Comparison of ENCODE assay signal across 8 cellular contexts in the genomic region with DNA sequence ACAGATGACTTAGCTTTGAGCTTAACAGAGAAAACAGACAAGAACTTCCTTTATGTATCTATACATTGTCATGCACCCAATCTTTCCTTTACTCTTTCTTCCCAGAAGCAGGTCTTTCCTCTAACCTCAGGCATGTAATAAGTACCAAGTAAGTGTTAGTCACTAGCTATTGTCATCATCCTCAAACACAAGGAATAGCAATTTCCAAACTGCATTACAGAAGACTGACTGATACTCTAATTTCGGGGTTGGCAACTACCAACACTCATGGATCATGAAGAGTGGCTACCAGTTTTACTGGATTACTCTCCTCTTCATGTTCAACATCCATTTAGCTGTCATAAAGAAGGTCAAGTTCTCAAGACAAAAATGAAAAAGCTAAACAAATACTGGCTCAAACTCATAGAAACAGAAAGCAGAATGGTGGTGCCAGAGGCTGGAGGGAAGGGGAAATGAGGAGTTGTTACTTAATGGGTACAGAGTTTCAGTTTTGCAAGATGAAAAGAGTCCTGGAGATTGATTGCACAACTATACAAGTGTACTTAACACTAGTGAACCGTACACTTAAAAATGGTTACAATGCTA.
A peak's percentile ranks its signal among the peaks of the same experiment; 100 is the strongest.
DNase-seq lines count a peak whose midpoint lies in the region; ATAC-seq, FAIRE-seq and TF ChIP-seq lines count a peak whose summit lies in the region.

No MANE protein-coding gene starts in this region.

- intact Hi-C loops in CD8-positive, alpha-beta T cell (cut with DNase I, micrococcal nuclease), result loop anchor here in 1 of 2 experiments (5.0 kb wide), 1 partner anchor 76 kb away; no protein-coding TSS in a partner anchor

- no peak overlapping the region for H3K4me3 ChIP-seq in CD8-positive, alpha-beta T cell (ENCODE audit: low read depth, low read length)
- H3K4me3 ChIP-seq in brain microvascular endothelial cell (ENCODE audit: low read depth, low read length), result no peak overlapping the region
- peak overlapping the region in 1 of 2 donors; percentile 5 for H3K4me3 ChIP-seq in muscle layer of duodenum (ENCODE audit: low read depth in 1 of 2, low read length in 2 of 2)

- no peak for DNase-seq in CD8-positive, alpha-beta T cell
- peak; percentile 8 for DNase-seq in NCI-H2227 (lab: John Stamatoyannopoulos, UW; ENCODE audit: unreplicated experiment)
- DNase-seq in brain microvascular endothelial cell, result peak; percentile 49
- no peak for DNase-seq in urothelium cell line (ENCODE audit: low spot score)
- DNase-seq in NCI-H1436 (lab: John Stamatoyannopoulos, UW), result no peak

- in situ Hi-C loops in brain microvascular endothelial cell (cut with HindIII; ENCODE audit: low pct_ligation_motif_present, low sequenced_read_pairs), result no loop called here

- no peaks in the 10 kb centered on the region for H3K9me3 ChIP-seq in CD8-positive, alpha-beta T cell (ENCODE audit: low read length)
- no peaks in the 10 kb centered on the region for H3K9me3 ChIP-seq in muscle layer of duodenum (ENCODE audit: control insufficient read depth in 1 of 2, low read length in 2 of 2)

- CTCF ChIA-PET in CD8-positive, alpha-beta T cell (lab: Charles Lee), result interaction anchor here (1.0 kb wide), 1 partner anchor 120 kb away, joined by 3 read pairs; no protein-coding TSS in a partner anchor

- no peak overlapping the region for H3K27ac ChIP-seq in CD8-positive, alpha-beta T cell (ENCODE audit: low read depth, low read length)
- H3K27ac ChIP-seq in brain microvascular endothelial cell (peak overlapping the region; percentile 41), muscle layer of duodenum (ENCODE audit: low read length) (peak overlapping the region; percentile 50)

- POLR2A ChIA-PET in CD8-positive, alpha-beta T cell (lab: Charles Lee), result no interaction called here

- no peaks in the 10 kb centered on the region for H3K27me3 ChIP-seq in CD8-positive, alpha-beta T cell (ENCODE audit: insufficient read depth, low read length)
- H3K27me3 ChIP-seq in brain microvascular endothelial cell (replicated peaks) (no peaks in the 10 kb centered on the region), muscle layer of duodenum (ENCODE audit: low read depth, low read length) (no peaks in the 10 kb centered on the region)

- no peaks in the 10 kb centered on the region for H3K36me3 ChIP-seq in CD8-positive, alpha-beta T cell (ENCODE audit: insufficient read depth, low read length)
- H3K36me3 ChIP-seq in brain microvascular endothelial cell (replicated peaks) (no peaks in the 10 kb centered on the region), muscle layer of duodenum (ENCODE audit: control insufficient read depth in 1 of 2, insufficient read depth in 2 of 2, low read length in 2 of 2) (no peaks in the 10 kb centered on the region)

- H3K27ac Mint-ChIP-seq in CD8-positive, alpha-beta T cell, result peak overlapping the region; percentile 3

- TF ChIP-seq CTCF in CD8-positive, alpha-beta T cell (IDR thresholded peaks at IDR 0.05), result no peak
- TF ChIP-seq CTCF in brain microvascular endothelial cell (IDR thresholded peaks at IDR 0.05; ENCODE audit: low read depth, low read length, missing control alignments), result no peak

- peaks cover 6% of the 10 kb centered on the region for H3K36me3 Mint-ChIP-seq in CD8-positive, alpha-beta T cell

- no peak for FAIRE-seq in urothelium cell line (lab: Jason Lieb, UNC)

- H3K4me1 Mint-ChIP-seq in CD8-positive, alpha-beta T cell (ENCODE audit: low read depth), result peaks cover 68% of the 10 kb centered on the region

- ATAC-seq in CD8-positive, alpha-beta T cell, result peak; percentile 20
- ATAC-seq in GM21717 (IDR thresholded peaks at IDR 0.05; ENCODE audit: unreplicated experiment) (peak; percentile 73), GM19328 (IDR thresholded peaks at IDR 0.05; ENCODE audit: unreplicated experiment) (no peak)

- H3K9me3 Mint-ChIP-seq in CD8-positive, alpha-beta T cell, result no peaks in the 10 kb centered on the region

- H3K4me1 ChIP-seq in CD8-positive, alpha-beta T cell (ENCODE audit: insufficient read depth, low read length), result peaks cover 36% of the 10 kb centered on the region
- H3K4me1 ChIP-seq in muscle layer of duodenum (ENCODE audit: control insufficient read depth in 1 of 2, insufficient read depth in 2 of 2, low read length in 2 of 2), result peaks cover 28 to 34% of the 10 kb centered on the region in 2 donors

- H3K4me3 Mint-ChIP-seq in CD8-positive, alpha-beta T cell, result peak overlapping the region; percentile 19

- H3K27me3 Mint-ChIP-seq in CD8-positive, alpha-beta T cell (ENCODE audit: low read depth), result no peaks in the 10 kb centered on the region

Comparison
In these comparisons a context has a peak if more than half of its experiments do, and no peak if none do; other contexts are left out.
1. DNase-seq: peak in NCI-H2227 (single experiment) and brain microvascular endothelial cell (single experiment); none in CD8-positive, alpha-beta T cell (0 of 7), urothelium cell line (single experiment) and NCI-H1436 (single experiment).